1 cellular context compared by ENCODE assay signal in genomic region chr3:187889601-187890404, GRCh38.
TF ChIP-seq lines count a peak whose summit lies in the region.

No MANE protein-coding gene starts in this region.

TF ChIP-seq in HepG2, 621 proteins besides CTCF, POLR2A, EP300 and RAD21 (continued from another document and continues in another):
- TF ChIP-seq ZBTB33 (CRISPR knock-in tag; IDR thresholded peaks at IDR 0.05) = peak; percentile 49; the same call in 1 of the 2 replicates
- 0 out of 2 replicates have a peak, but pooled peaks have one; percentile 49 for TF ChIP-seq CHD4 (IDR thresholded peaks at IDR 0.05; ENCODE audit: borderline replicate concordance, low read length)
- TF ChIP-seq RBAK (CRISPR knock-in tag; IDR thresholded peaks at IDR 0.05) = 0 out of 2 replicates have a peak, but pooled peaks have one; percentile 35
- TF ChIP-seq SKIL (CRISPR knock-in tag; IDR thresholded peaks at IDR 0.05; ENCODE audit: borderline replicate concordance) = no peak
- TF ChIP-seq DNMT1 (CRISPR knock-in tag; IDR thresholded peaks at IDR 0.05) = no peak
- TF ChIP-seq ZNF710 (CRISPR knock-in tag; IDR thresholded peaks at IDR 0.05; ENCODE audit: borderline replicate concordance) = peak; percentile 30; the same call in 1 of the 2 replicates
- TF ChIP-seq PHF21A (CRISPR knock-in tag; IDR thresholded peaks at IDR 0.05) = peak; percentile 56; the same call in 1 of the 2 replicates
- no peak for TF ChIP-seq CREB1 (IDR thresholded peaks at IDR 0.05)
- TF ChIP-seq CREB1 (CRISPR knock-in tag; IDR thresholded peaks at IDR 0.05) = peak; percentile 55
- TF ChIP-seq ATF6 (CRISPR knock-in tag; conservative IDR thresholded peaks at IDR 0.05) = no peak
- no peak for TF ChIP-seq MNT (IDR thresholded peaks at IDR 0.05)
- peak; percentile 41 for TF ChIP-seq SKI (IDR thresholded peaks at IDR 0.05; ENCODE audit: partially characterized antibody)
- peak; percentile 33; the same call in 1 of the 2 replicates for TF ChIP-seq ERF (CRISPR knock-in tag; IDR thresholded peaks at IDR 0.05)
- peak; percentile 64 for TF ChIP-seq NR2F6 (IDR thresholded peaks at IDR 0.05)
- TF ChIP-seq NR2F6 (CRISPR knock-in tag; IDR thresholded peaks at IDR 0.05) = peak; percentile 86
- TF ChIP-seq ZHX1 (CRISPR knock-in tag; IDR thresholded peaks at IDR 0.05; ENCODE audit: low read depth) = 0 out of 2 replicates have a peak, but pooled peaks have one; percentile 33
- peak; percentile 39 for TF ChIP-seq TBL1XR1 (IDR thresholded peaks at IDR 0.05; ENCODE audit: borderline replicate concordance, low read length, partially characterized antibody)
- no peak for TF ChIP-seq ZFP36L2 (CRISPR knock-in tag; IDR thresholded peaks at IDR 0.05)
- TF ChIP-seq ZNF350 (CRISPR knock-in tag; IDR thresholded peaks at IDR 0.05; ENCODE audit: borderline replicate concordance, low read depth) = peak; percentile 70; the same call in 1 of the 2 replicates
- TF ChIP-seq SOX6 (IDR thresholded peaks at IDR 0.05) = no peak
- peak; percentile 79 for TF ChIP-seq SOX6 (CRISPR knock-in tag; IDR thresholded peaks at IDR 0.05)
- TF ChIP-seq HDAC1 (CRISPR knock-in tag; IDR thresholded peaks at IDR 0.05) = peak; percentile 53
- TF ChIP-seq ZGPAT (CRISPR knock-in tag; IDR thresholded peaks at IDR 0.05) = peak; percentile 61; the same call in 1 of the 2 replicates
- peak; percentile 81; the same call in 1 of the 2 replicates for TF ChIP-seq KLF6 (CRISPR knock-in tag; IDR thresholded peaks at IDR 0.05)
- no peak; the same call in 1 of the 2 replicates for TF ChIP-seq MAZ (IDR thresholded peaks at IDR 0.05; ENCODE audit: borderline replicate concordance, low read depth, low read length)
- TF ChIP-seq MAZ (CRISPR knock-in tag; IDR thresholded peaks at IDR 0.05; ENCODE audit: low read depth) = 0 out of 2 replicates have a peak, but pooled peaks have one; percentile 26
- 0 out of 2 replicates have a peak, but pooled peaks have one; percentile 34 for TF ChIP-seq ZNF276 (CRISPR knock-in tag; IDR thresholded peaks at IDR 0.05; ENCODE audit: low read depth)
- no peak for TF ChIP-seq ARHGAP35 (CRISPR knock-in tag; IDR thresholded peaks at IDR 0.05; ENCODE audit: borderline replicate concordance)
- TF ChIP-seq FOSL2 (CRISPR knock-in tag; IDR thresholded peaks at IDR 0.05) = peak; percentile 71
- TF ChIP-seq GATAD2A (CRISPR knock-in tag; IDR thresholded peaks at IDR 0.05) = peak; percentile 84; the same call in 1 of the 2 replicates
- 0 out of 2 replicates have a peak, but pooled peaks have one; percentile 33 for TF ChIP-seq ZNF616 (CRISPR knock-in tag; IDR thresholded peaks at IDR 0.05; ENCODE audit: low read depth)
- peak; percentile 37; the same call in 1 of the 2 replicates for TF ChIP-seq PITX1 (CRISPR knock-in tag; IDR thresholded peaks at IDR 0.05)
- TF ChIP-seq NPAS2 (CRISPR knock-in tag; IDR thresholded peaks at IDR 0.05; ENCODE audit: borderline replicate concordance) = no peak
- TF ChIP-seq TFE3 (CRISPR knock-in tag; IDR thresholded peaks at IDR 0.05) = peak; percentile 31; the same call in 1 of the 2 replicates
- peak; percentile 66; the same call in 1 of the 2 replicates for TF ChIP-seq KAT8 (CRISPR knock-in tag; IDR thresholded peaks at IDR 0.05)
- TF ChIP-seq ZNF629 (CRISPR knock-in tag; conservative IDR thresholded peaks at IDR 0.05) = peak; percentile 19; the same call in 1 of the 2 replicates
- TF ChIP-seq ZNF543 (CRISPR knock-in tag; IDR thresholded peaks at IDR 0.05) = 0 out of 2 replicates have a peak, but pooled peaks have one; percentile 42
- 0 out of 2 replicates have a peak, but pooled peaks have one; percentile 21 for TF ChIP-seq SOX13 (IDR thresholded peaks at IDR 0.05)
- TF ChIP-seq SOX13 (CRISPR knock-in tag; conservative IDR thresholded peaks at IDR 0.05 in 1 of 2, IDR thresholded peaks at IDR 0.05 in 1 of 2) = peak in 1 of 2 experiments; percentile 68; a peak in 1 of 4 replicates
- peak; percentile 33; the same call in 1 of the 2 replicates for TF ChIP-seq ZNF772 (CRISPR knock-in tag; IDR thresholded peaks at IDR 0.05)
- TF ChIP-seq MTERF4 (CRISPR knock-in tag; IDR thresholded peaks at IDR 0.05) = no peak
- no peak for TF ChIP-seq STAT5B (CRISPR knock-in tag; IDR thresholded peaks at IDR 0.05)
- 0 out of 2 replicates have a peak, but pooled peaks have one; percentile 70 for TF ChIP-seq ZNF430 (CRISPR knock-in tag; IDR thresholded peaks at IDR 0.05)
